ENCODE assay signal across 19 cellular contexts in genomic region chr22:23517804-23518380, GRCh38.
DNase-seq lines count a peak whose midpoint lies in the region; ATAC-seq and TF ChIP-seq lines count a peak whose summit lies in the region.
"Had no signal": no experiment of that assay in that cellular context is flagged by ENCODE, and none has a peak within 500 bp of the region (broad histone marks: within the 10 kb centered on the region; RNA-seq: fewer than 3 reads in every experiment).

No MANE protein-coding gene starts in this region.

- H4K5ac ChIP-seq in mesendoderm (ENCODE audit: low read length): no peak overlapping the region

- H3K9me3 ChIP-seq in Caco-2: no peaks in the 10 kb centered on the region
- no peaks in the 10 kb centered on the region for H3K9me3 ChIP-seq in SK-N-MC (ENCODE audit: low read depth, low read length)
- H3K9me3 ChIP-seq in trophoblast cell (ENCODE audit: insufficient read depth, low read depth, low read length): no peaks in the 10 kb centered on the region
- H3K9me3 ChIP-seq in osteoblast (ENCODE audit: low read depth, low read length): no peaks in the 10 kb centered on the region

- peak overlapping the region; percentile 95 for H2BK12ac ChIP-seq in trophoblast cell (ENCODE audit: low read length)

- no peak for ATAC-seq in GM19324 (IDR thresholded peaks at IDR 0.05; ENCODE audit: low FRiP score, unreplicated experiment)
- no peak for ATAC-seq in HG02763 (IDR thresholded peaks at IDR 0.05; ENCODE audit: unreplicated experiment)
- ATAC-seq: PC-3 had no signal

- H3K23ac ChIP-seq in mesendoderm (ENCODE audit: low read length) (no peak overlapping the region), trophoblast cell (ENCODE audit: low read length) (no peak overlapping the region)

- peaks cover 17% of the 10 kb centered on the region for H3K4me1 Mint-ChIP-seq in Caco-2 (ENCODE audit: low read depth, unreplicated experiment)

- H3K4me1 ChIP-seq in Caco-2 (peaks cover 48% of the 10 kb centered on the region), mesendoderm (ENCODE audit: control insufficient read depth, low read depth, low read length) (peaks cover 3% of the 10 kb centered on the region), trophoblast cell (ENCODE audit: control insufficient read depth in 1 of 2, insufficient read depth in 2 of 2, low read length in 2 of 2) (peaks cover 41 to 49% of the 10 kb centered on the region in 2 experiments), osteoblast (ENCODE audit: insufficient read depth, low read length) (peaks cover 11% of the 10 kb centered on the region)

- peak overlapping the region; percentile 68 for H3K27ac Mint-ChIP-seq in Caco-2 (ENCODE audit: unreplicated experiment)

- no peak overlapping the region for H2AFZ ChIP-seq in trophoblast cell (ENCODE audit: insufficient read depth, low read length, poor library complexity)
- no peak overlapping the region for H2AFZ ChIP-seq in osteoblast (ENCODE audit: low read length)

- H4K8ac ChIP-seq in mesendoderm (ENCODE audit: low read depth, low read length) (no peak overlapping the region), trophoblast cell (ENCODE audit: low read depth, low read length) (no peak overlapping the region)

- H3K79me1 ChIP-seq in mesendoderm (ENCODE audit: low read length) (no peaks in the 10 kb centered on the region), trophoblast cell (ENCODE audit: low read length) (peaks cover 38% of the 10 kb centered on the region)

- POLR2A ChIA-PET in Caco-2 (lab: Charles Lee): no interaction called here

- H4K20me1 ChIP-seq in osteoblast (ENCODE audit: insufficient read depth, low read length): no peaks in the 10 kb centered on the region

- H2BK15ac ChIP-seq in mesendoderm (replicated peaks; ENCODE audit: low read depth): no peak overlapping the region

- no peaks in the 10 kb centered on the region for H3K27me3 ChIP-seq in Caco-2 (replicated peaks; ENCODE audit: control insufficient read depth, insufficient read depth, low read length)
- no peaks in the 10 kb centered on the region for H3K27me3 ChIP-seq in mesendoderm (ENCODE audit: insufficient read depth, low read length, poor library complexity)
- H3K27me3 ChIP-seq in trophoblast cell (ENCODE audit: insufficient read depth, low read length): no peaks in the 10 kb centered on the region
- no peaks in the 10 kb centered on the region for H3K27me3 ChIP-seq in osteoblast (ENCODE audit: insufficient read depth, low read length)

- intact Hi-C loops in Caco-2 (cut with micrococcal nuclease; ENCODE audit: unreplicated experiment): no loop called here

- TF ChIP-seq CTCF in Caco-2 (IDR thresholded peaks at IDR 0.05; ENCODE audit: insufficient read depth in 1 of 2, low read depth in 1 of 2, low read length in 1 of 2, severe bottlenecking in 1 of 2, unreplicated experiment in 1 of 2) (no peak), osteoblast (IDR thresholded peaks at IDR 0.05; ENCODE audit: extremely low read depth, low read depth, low read length) (no peak)

- peak overlapping the region; percentile 17 for H4K91ac ChIP-seq in trophoblast cell (ENCODE audit: low read depth, low read length)

- H3K14ac ChIP-seq in trophoblast cell (ENCODE audit: low read length): no peak overlapping the region

- H3K9me3 Mint-ChIP-seq in Caco-2 (ENCODE audit: unreplicated experiment): no peaks in the 10 kb centered on the region
- H3K9me3 Mint-ChIP-seq: IgD-negative memory B cell had no signal

- no TSS peak for BruUV-seq in Caco-2 (replicated peaks; lab: Mats Ljungman, UMichigan)

- H2AK5ac ChIP-seq in mesendoderm (ENCODE audit: low read length) (peak overlapping the region; percentile 35), trophoblast cell (ENCODE audit: low read length) (no peak overlapping the region)

- DNase-seq in Caco-2 (no peak), SK-N-MC (ENCODE audit: low read depth, low spot score) (no peak), mesendoderm (no peak), trophoblast cell (peak; percentile 63 to 71), NCI-H1417 treated with DMSO at 0.1 percent for 48 hours (lab: John Stamatoyannopoulos, UW) (no peak), osteoblast (ENCODE audit: insufficient read length, low spot score, missing footprints) (no peak)
- DNase-seq: ACHN, DMS79 treated with DMSO at 0.1 percent for 48 hours, H7, MM.1S, NCI-H1694, NCI-H510A, PC-3, SHP77 treated with DMSO at 0.1 percent for 48 hours had no signal

- CTCF ChIA-PET in Caco-2 (lab: Charles Lee): no interaction called here

- H2BK5ac ChIP-seq in mesendoderm (ENCODE audit: low read length) (no peak overlapping the region), trophoblast cell (ENCODE audit: low read depth, low read length, poor library complexity) (peak overlapping the region; percentile 25)

- no peaks in the 10 kb centered on the region for H3K27me3 Mint-ChIP-seq in Caco-2 (ENCODE audit: insufficient read depth, unreplicated experiment)

- H2BK120ac ChIP-seq in mesendoderm (ENCODE audit: low read depth, low read length): no peak overlapping the region
- H2BK120ac ChIP-seq in trophoblast cell (ENCODE audit: insufficient read depth, low read length, poor library complexity): peak overlapping the region; percentile 21

- H3K18ac ChIP-seq in mesendoderm (ENCODE audit: low read length): peak overlapping the region; percentile 24
- no peak overlapping the region for H3K18ac ChIP-seq in trophoblast cell (ENCODE audit: low read length)

- H3K9ac ChIP-seq in SK-N-MC (ENCODE audit: insufficient read length) (no peak overlapping the region), mesendoderm (ENCODE audit: low read length) (no peak overlapping the region), trophoblast cell (ENCODE audit: low read length) (no peak overlapping the region)

- H3K27ac ChIP-seq in SK-N-MC (peak overlapping the region; percentile 98; the same call in 1 of the 2 replicates), mesendoderm (ENCODE audit: low read depth, low read length) (no peak overlapping the region), trophoblast cell (ENCODE audit: low read depth, low read length) (no peak overlapping the region), osteoblast (ENCODE audit: low read depth, low read length) (no peak overlapping the region)
- H3K27ac ChIP-seq: C4-2B, HL-60 had no signal

- WGBS in mesendoderm (ENCODE audit: extremely low coverage, insufficient coverage, low lambda C conversion rate): no CpG with 5 or more reads among the region's 4 CpGs
- WGBS in trophoblast cell (ENCODE audit: extremely low coverage, insufficient coverage, insufficient read length): no CpG with 5 or more reads among the region's 4 CpGs

- no peaks in the 10 kb centered on the region for H3K79me2 ChIP-seq in mesendoderm (ENCODE audit: control insufficient read depth, insufficient read depth, low read length)
- H3K79me2 ChIP-seq in trophoblast cell (ENCODE audit: control insufficient read depth, insufficient read depth, low read length, poor library complexity): peaks cover 13% of the 10 kb centered on the region
- no peaks in the 10 kb centered on the region for H3K79me2 ChIP-seq in osteoblast (ENCODE audit: insufficient read depth, low read length)

- H3K4ac ChIP-seq in mesendoderm (ENCODE audit: low read depth, low read length) (peak overlapping the region; percentile 75), trophoblast cell (ENCODE audit: low read depth, low read length) (no peak overlapping the region)

- H4K12ac ChIP-seq in trophoblast cell (ENCODE audit: low read depth, low read length): no peak overlapping the region

- peak overlapping the region; percentile 77 for H3K56ac ChIP-seq in mesendoderm (ENCODE audit: low read length)

- H3K4me2 ChIP-seq in mesendoderm (ENCODE audit: low read length): no peak overlapping the region
- H3K4me2 ChIP-seq in trophoblast cell (ENCODE audit: low read length): no peak overlapping the region
- no peak overlapping the region for H3K4me2 ChIP-seq in osteoblast (ENCODE audit: insufficient read depth, low read length)

- H3K36me3 ChIP-seq in Caco-2 (ENCODE audit: control insufficient read depth, insufficient read depth, low read length) (no peaks in the 10 kb centered on the region), SK-N-MC (ENCODE audit: insufficient read depth, low read length) (no peaks in the 10 kb centered on the region), mesendoderm (ENCODE audit: control insufficient read depth, insufficient read depth, low read length) (no peaks in the 10 kb centered on the region), trophoblast cell (ENCODE audit: control insufficient read depth in 1 of 2, insufficient read depth in 2 of 2, low read length in 2 of 2) (no peaks in the 10 kb centered on the region), osteoblast (ENCODE audit: insufficient read depth, low read length) (no peaks in the 10 kb centered on the region)

- H3K4me3 Mint-ChIP-seq in Caco-2 (ENCODE audit: unreplicated experiment): no peak overlapping the region

- H3K4me3 ChIP-seq in Caco-2 (ENCODE audit: low read depth, low read length): no peak overlapping the region
- no peak overlapping the region for H3K4me3 ChIP-seq in SK-N-MC
- no peak overlapping the region for H3K4me3 ChIP-seq in mesendoderm (ENCODE audit: low read length)
- H3K4me3 ChIP-seq in trophoblast cell (ENCODE audit: low read depth, low read length): no peak overlapping the region
- no peak overlapping the region for H3K4me3 ChIP-seq in osteoblast (ENCODE audit: insufficient read depth, low read length)

- H3K36me3 Mint-ChIP-seq in Caco-2 (ENCODE audit: insufficient read depth, unreplicated experiment): no peaks in the 10 kb centered on the region
- H3K36me3 Mint-ChIP-seq: IgD-negative memory B cell had no signal

Comparison
In these comparisons a context has a peak if more than half of its experiments do, and no peak if none do; other contexts are left out.
1. DNase-seq: peak in trophoblast cell (2 of 2); none in Caco-2 (0 of 2), SK-N-MC (single experiment), mesendoderm (single experiment), NCI-H1417 treated with DMSO at 0.1 percent for 48 hours (single experiment) and osteoblast (single experiment).